Comparison of ENCODE assay signal across 26 cellular contexts in the genomic region with DNA sequence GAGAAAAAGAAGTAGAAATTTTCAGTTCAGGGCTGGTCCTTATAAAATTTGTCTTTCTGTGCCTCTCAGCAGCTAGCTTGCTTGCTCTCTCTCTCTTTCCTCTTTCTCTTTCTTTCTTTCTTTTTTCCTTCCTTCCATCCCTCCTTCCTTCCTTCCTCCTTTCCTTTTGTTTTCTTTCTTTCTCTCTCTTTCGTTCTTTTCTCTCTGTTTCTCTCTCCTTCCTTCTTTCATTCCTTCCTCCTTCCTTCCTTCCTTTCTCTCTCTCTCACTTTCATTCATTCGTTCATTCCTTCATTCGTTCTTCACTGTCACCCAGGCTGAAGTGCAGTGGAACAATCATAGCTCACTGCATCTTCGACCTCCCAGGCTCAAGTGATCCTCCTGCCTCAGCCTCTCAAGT.
"Had no signal": no experiment of that assay in that cellular context is flagged by ENCODE, and none has a peak within 500 bp of the region (broad histone marks: within the 10 kb centered on the region; RNA-seq: fewer than 3 reads in every experiment).

No MANE protein-coding gene starts in this region.

- H3K36me3 Mint-ChIP-seq: mesothelial cell of epicardium had no signal

- H3K27ac ChIP-seq: coronary artery, epithelial cell of prostate, esophagus squamous epithelium, gastrocnemius medialis, heart right ventricle, left lung, lower lobe of right lung had no signal

- H3K36me3 ChIP-seq: esophagus squamous epithelium, gastrocnemius medialis, heart right ventricle, left lung, lower lobe of right lung had no signal

- H3K9me3 Mint-ChIP-seq: effector memory CD8-positive, alpha-beta T cell; endodermal cell had no signal

- H3K4me3 ChIP-seq: coronary artery, esophagus squamous epithelium, gastrocnemius medialis, heart right ventricle, left lung, lower lobe of right lung, mucosa of descending colon had no signal

- H3K27ac Mint-ChIP-seq: effector memory CD8-positive, alpha-beta T cell; endodermal cell; mesothelial cell of epicardium had no signal

- H3K4me1 ChIP-seq: esophagus squamous epithelium, gastrocnemius medialis, heart right ventricle, left lung, lower lobe of right lung had no signal

- H3K9me3 ChIP-seq: esophagus squamous epithelium, gastrocnemius medialis, heart right ventricle, left lung, lower lobe of right lung, mucosa of descending colon had no signal

- FAIRE-seq: endometrium, islet of Langerhans, keratinocyte had no signal

- H3K4me1 Mint-ChIP-seq: endodermal cell, mesothelial cell of epicardium had no signal

- DNase-seq: dermis blood vessel endothelial cell; effector CD8-positive, alpha-beta T cell; effector memory CD8-positive, alpha-beta T cell; endodermal cell; erythroblast; esophagus squamous epithelium; foreskin fibroblast; foreskin melanocyte; gastrocnemius medialis; glutamatergic neuron; head of caudate nucleus; heart right ventricle; hippocampal formation; left cardiac atrium; left lung; left ventricle myocardium superior; lower lobe of right lung; mesenchymal stem cell; mucosa of descending colon had no signal

- H3K4me3 Mint-ChIP-seq: effector memory CD8-positive, alpha-beta T cell; endodermal cell; mesothelial cell of epicardium had no signal

- ATAC-seq: effector memory CD8-positive, alpha-beta T cell; esophagus mucosa; gastrocnemius medialis; heart right ventricle; left cardiac atrium; left lung; left ventricle myocardium superior; lower lobe of right lung; mucosa of descending colon had no signal

- H3K27me3 ChIP-seq: gastrocnemius medialis had no signal
